ENCODE assay signal across 1 cellular context in genomic region chr7:73623798-73624668, GRCh38.
TF ChIP-seq lines count a peak whose summit lies in the region.

Gene MLXIPL (minus strand): TSS chr7:73624522. CDS start chr7:73624492, 30 bp downstream.

TF ChIP-seq in K562, 482 proteins besides CTCF, POLR2A, EP300 and RAD21 (continued from another document and continues in another):
- TF ChIP-seq MLX (CRISPR knock-in tag; conservative IDR thresholded peaks at IDR 0.05): peak in 1 of 2 experiments; percentile 46; a peak in 1 of 4 replicates
- no peak for TF ChIP-seq DACH1 (IDR thresholded peaks at IDR 0.05; ENCODE audit: partially characterized antibody)
- no peak for TF ChIP-seq FOXK1 (CRISPR knock-in tag; IDR thresholded peaks at IDR 0.05; ENCODE audit: borderline replicate concordance)
- peak; percentile 59 for TF ChIP-seq KDM5B (IDR thresholded peaks at IDR 0.05; ENCODE audit: insufficient replicate concordance, low read depth, low read length)
- TF ChIP-seq L3MBTL2 (IDR thresholded peaks at IDR 0.05): peak; percentile 85
- no peak for TF ChIP-seq EWSR1 (IDR thresholded peaks at IDR 0.05; ENCODE audit: borderline replicate concordance, low read depth, partially characterized antibody)
- no peak for TF ChIP-seq U2AF2 (optimal IDR thresholded peaks at IDR 0.05; ENCODE audit: low read depth, low read length)
- no peak for TF ChIP-seq SREBF2 (CRISPR knock-in tag; IDR thresholded peaks at IDR 0.05)
- TF ChIP-seq BCOR (IDR thresholded peaks at IDR 0.05): no peak
- TF ChIP-seq USF1 (CRISPR knock-in tag; IDR thresholded peaks at IDR 0.05): no peak
- no peak for TF ChIP-seq NFIX (CRISPR knock-in tag; IDR thresholded peaks at IDR 0.05; ENCODE audit: low read depth)
- TF ChIP-seq GTF2E2 (tag; IDR thresholded peaks at IDR 0.05): no peak
- TF ChIP-seq PRDM10 (IDR thresholded peaks at IDR 0.05; ENCODE audit: partially characterized antibody): no peak
- TF ChIP-seq ZNF740 (CRISPR knock-in tag; IDR thresholded peaks at IDR 0.05): peak; percentile 89
- peak in 1 of 2 experiments; percentile 68; a peak in 1 of 4 replicates for TF ChIP-seq ZNF740 (tag; IDR thresholded peaks at IDR 0.05)
- no peak for TF ChIP-seq CREB3L1 (IDR thresholded peaks at IDR 0.05; ENCODE audit: borderline replicate concordance, low read depth)
- TF ChIP-seq MAFK (IDR thresholded peaks at IDR 0.05; ENCODE audit: low read length): no peak
- TF ChIP-seq POLR2AphosphoS5 (IDR thresholded peaks at IDR 0.05; ENCODE audit: control insufficient read depth, insufficient read depth, low read depth, low read length): peak; percentile 84
- TF ChIP-seq CHD7 (IDR thresholded peaks at IDR 0.05; ENCODE audit: low read depth, low read length): no peak
- no peak for TF ChIP-seq ZNF184 (CRISPR knock-in tag; IDR thresholded peaks at IDR 0.05)
- no peak for TF ChIP-seq JUN (IDR thresholded peaks at IDR 0.05; ENCODE audit: borderline replicate concordance, low read depth, low read length)
- TF ChIP-seq JUN (CRISPR knock-in tag; IDR thresholded peaks at IDR 0.05; ENCODE audit: borderline replicate concordance): 0 out of 2 replicates have a peak, but pooled peaks have one; percentile 48
- TF ChIP-seq ETV5 (CRISPR knock-in tag; IDR thresholded peaks at IDR 0.05; ENCODE audit: low read depth): no peak
- TF ChIP-seq PBX2 (CRISPR knock-in tag; IDR thresholded peaks at IDR 0.05; ENCODE audit: low read depth): no peak
- TF ChIP-seq PBX2 (tag; conservative IDR thresholded peaks at IDR 0.05; ENCODE audit: low read depth): no peak
- TF ChIP-seq ZNF785 (CRISPR knock-in tag; IDR thresholded peaks at IDR 0.05): no peak
- TF ChIP-seq ZNF263 (CRISPR knock-in tag; IDR thresholded peaks at IDR 0.05; ENCODE audit: borderline replicate concordance): no peak; the same call in 1 of the 2 replicates
- no peak for TF ChIP-seq FOXA1 (IDR thresholded peaks at IDR 0.05; ENCODE audit: borderline replicate concordance)
